ENCODE assay signal across 8 cellular contexts in genomic region chr2:231708773-231709635, GRCh38. TPM values are rescaled to one million over a fixed set of nuclear protein-coding genes. Genes with fewer than 3 reads are reported as not detected.
DNase-seq lines count a peak whose midpoint lies in the region; ATAC-seq and TF ChIP-seq lines count a peak whose summit lies in the region.

No MANE protein-coding gene starts in this region.

- DNase-seq in EH (ENCODE audit: low read depth) (peak; percentile 47), NCI-H226 (peak; percentile 29), foreskin keratinocyte (peak in 1 of 2 donors; percentile 30), prostate gland (ENCODE audit: low spot score) (peak; percentile 24), NCI-H2081 treated with DMSO at 0.1 percent for 48 hours (lab: John Stamatoyannopoulos, UW) (no peak)
- peak; percentile 50 for DNase-seq in activated T-helper 9 cell treated with anti-CD3 and anti-CD28 coated beads, Interleukin-2, amount 50 U/mL, for 16 hours (ENCODE audit: low read depth)

- peak; percentile 17 for TF ChIP-seq CTCF in foreskin keratinocyte (conservative IDR thresholded peaks at IDR 0.05)
- peak in 1 of 4 experiments; percentile 25 for TF ChIP-seq CTCF in prostate gland (IDR thresholded peaks at IDR 0.05)

- peak overlapping the region; percentile 78 for H3K27ac ChIP-seq in foreskin keratinocyte
- H3K27ac ChIP-seq in prostate gland = peak overlapping the region; percentile 93 to 100

- no peak for ATAC-seq in foreskin keratinocyte
- no peak for ATAC-seq in HG02763 (IDR thresholded peaks at IDR 0.05; ENCODE audit: unreplicated experiment)
- ATAC-seq in HG03159 (IDR thresholded peaks at IDR 0.05; ENCODE audit: unreplicated experiment) = no peak

- H3K9me3 ChIP-seq in prostate gland = no peaks in the 10 kb centered on the region

- peak overlapping the region; percentile 69 for H3K4me3 ChIP-seq in prostate gland

- H3K4me1 ChIP-seq in foreskin keratinocyte (peaks cover 4% of the 10 kb centered on the region), prostate gland (replicated peaks) (peaks cover 9% of the 10 kb centered on the region)

- no peak for TF ChIP-seq POLR2A in prostate gland (IDR thresholded peaks at IDR 0.05)

- no peaks in the 10 kb centered on the region for H3K36me3 ChIP-seq in prostate gland

- intact Hi-C loops in prostate gland (cut with DNase I) = loop anchor here (2.0 kb wide), 1 partner anchor 42 kb away; no protein-coding TSS in a partner anchor

- WGBS in prostate gland = under 1% methylated on average over 92 of the region's 118 CpGs

- no peaks in the 10 kb centered on the region for H3K27me3 ChIP-seq in foreskin keratinocyte
- no peaks in the 10 kb centered on the region for H3K27me3 ChIP-seq in prostate gland (replicated peaks; ENCODE audit: insufficient read depth)

RNA-seq across cellular contexts. Expression of gene PTMA, which starts 0.7 kb away (rescaled TPM):
- total RNA-seq in foreskin keratinocyte = 1,605 and 1,879 TPM in 2 replicates
- polyA plus RNA-seq in foreskin keratinocyte = 1,580 and 1,921 TPM in 2 replicates
- 100 to 1,000 TPM; 418 to 613 TPM for total RNA-seq in prostate gland
